Comparison of ENCODE assay signal across 9 cellular contexts in the genomic region with DNA sequence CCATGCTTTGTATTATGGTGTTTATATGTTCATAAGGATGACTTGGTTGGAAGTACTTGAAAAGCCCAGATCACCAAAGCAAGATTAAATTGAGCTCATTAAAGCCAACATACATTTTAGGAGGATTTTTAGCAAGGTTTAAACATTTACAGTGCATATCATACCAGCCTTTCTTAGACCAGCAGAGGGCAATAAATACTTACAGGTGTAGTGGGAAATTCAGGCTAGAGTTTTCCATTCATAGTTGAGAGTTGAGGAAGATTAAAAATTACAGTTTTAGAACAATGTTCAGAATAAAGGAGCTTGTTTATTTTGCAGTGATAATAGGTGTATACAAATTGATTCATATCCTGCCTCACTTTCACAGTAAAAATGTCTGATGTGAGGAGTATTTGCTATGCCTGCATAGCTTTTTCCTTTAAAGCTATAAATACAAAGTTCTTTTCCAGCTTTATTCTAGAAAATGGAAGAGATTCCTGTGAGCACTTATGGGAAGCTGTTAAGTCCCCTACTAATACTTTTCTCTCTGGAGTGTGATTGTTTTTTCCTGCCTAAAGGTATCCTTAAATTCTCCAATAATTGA. TPM values are rescaled to one million over a fixed set of nuclear protein-coding genes. Genes with fewer than 3 reads are reported as not detected.
A peak's percentile ranks its signal among the peaks of the same experiment; 100 is the strongest.
DNase-seq lines count a peak whose midpoint lies in the region; ATAC-seq and TF ChIP-seq lines count a peak whose summit lies in the region.
"Had no signal": no experiment of that assay in that cellular context is flagged by ENCODE, and none has a peak within 500 bp of the region (broad histone marks: within the 10 kb centered on the region; RNA-seq: fewer than 3 reads in every experiment).

No MANE protein-coding gene starts in this region.

- no peaks in the 10 kb centered on the region for H3K9me3 ChIP-seq in CD4-positive, alpha-beta memory T cell (ENCODE audit: control insufficient read depth in 1 of 2, low read length in 2 of 2)

- peak; percentile 85 for TF ChIP-seq CTCF in HFFc6 (IDR thresholded peaks at IDR 0.05)
- TF ChIP-seq CTCF in fibroblast of the aortic adventitia (IDR thresholded peaks at IDR 0.05; ENCODE audit: insufficient read depth, low read length): peak; percentile 72
- peak; percentile 82 for TF ChIP-seq CTCF in osteocyte (IDR thresholded peaks at IDR 0.05)

- no peaks in the 10 kb centered on the region for H3K9me3 Mint-ChIP-seq in CD4-positive, alpha-beta memory T cell
- H3K9me3 Mint-ChIP-seq in HFFc6: no peaks in the 10 kb centered on the region
- H3K9me3 Mint-ChIP-seq in T-cell: no peaks in the 10 kb centered on the region
- no peaks in the 10 kb centered on the region for H3K9me3 Mint-ChIP-seq in osteocyte (ENCODE audit: unreplicated experiment)
- H3K9me3 Mint-ChIP-seq: IgD-negative memory B cell had no signal

- DNase-seq in CD4-positive, alpha-beta memory T cell: peak in 4 of 5 donors; percentile 49 to 55 (median 52)
- DNase-seq in HFFc6 (peak; percentile 47), T-cell (no peak), fibroblast of the aortic adventitia (ENCODE audit: low read depth) (peak; percentile 80), osteocyte (ENCODE audit: extremely low spot score, unreplicated experiment) (no peak)
- no peak for DNase-seq in activated naive CD4-positive, alpha-beta T cell (lab: John Stamatoyannopoulos, UW)

- H3K27me3 ChIP-seq in CD4-positive, alpha-beta memory T cell (ENCODE audit: insufficient read depth, low read length): no peaks in the 10 kb centered on the region

- no peaks in the 10 kb centered on the region for H3K27me3 Mint-ChIP-seq in CD4-positive, alpha-beta memory T cell
- H3K27me3 Mint-ChIP-seq in HFFc6 (ENCODE audit: insufficient read depth) (no peaks in the 10 kb centered on the region), T-cell (no peaks in the 10 kb centered on the region), osteocyte (ENCODE audit: unreplicated experiment) (no peaks in the 10 kb centered on the region)
- H3K27me3 Mint-ChIP-seq: IgD-negative memory B cell had no signal

- no peaks in the 10 kb centered on the region for H3K36me3 Mint-ChIP-seq in CD4-positive, alpha-beta memory T cell
- H3K36me3 Mint-ChIP-seq in HFFc6 (ENCODE audit: low read depth) (no peaks in the 10 kb centered on the region; the same call in 1 of the 2 replicates), T-cell (no peaks in the 10 kb centered on the region), osteocyte (ENCODE audit: unreplicated experiment) (peaks cover 1% of the 10 kb centered on the region)
- H3K36me3 Mint-ChIP-seq: IgD-negative memory B cell had no signal

- peak; percentile 58 to 75 (median 68) for ATAC-seq in T-cell (replicated peaks in 1 of 4)
- ATAC-seq in GM21825 (IDR thresholded peaks at IDR 0.05; ENCODE audit: unreplicated experiment): no peak
- no peak for ATAC-seq in GM18520 (IDR thresholded peaks at IDR 0.05; ENCODE audit: unreplicated experiment)

- no peak overlapping the region for H3K27ac ChIP-seq in CD4-positive, alpha-beta memory T cell (ENCODE audit: low read depth, low read length)

- POLR2A ChIA-PET in CD4-positive, alpha-beta memory T cell (lab: Charles Lee; ENCODE audit: partially characterized antibody): interaction anchor here (0.6 to 2.3 kb wide), 9 partner anchors 35 to 390 kb away, joined by 3 to 21 read pairs (median 7); partner anchors contain the start of genes DTL, INTS7 and PPP2R5A
- POLR2A ChIA-PET in T-cell (lab: Charles Lee): interaction anchor here in 1 of 2 donors (0.6 to 0.7 kb wide), 3 partner anchors 215 to 261 kb away, joined by 3 to 10 read pairs (median 3); no protein-coding TSS in a partner anchor

- no peak overlapping the region for H3K4me3 Mint-ChIP-seq in CD4-positive, alpha-beta memory T cell
- H3K4me3 Mint-ChIP-seq in HFFc6 (no peak overlapping the region), T-cell (no peak overlapping the region), osteocyte (ENCODE audit: unreplicated experiment) (no peak overlapping the region)

- CTCF ChIA-PET in CD4-positive, alpha-beta memory T cell (lab: Charles Lee; ENCODE audit: partially characterized antibody): interaction anchor here (0.6 to 5.6 kb wide), 70 partner anchors 8 to 408 kb away, joined by 3 to 404 read pairs (median 6); partner anchors contain the start of genes DTL, INTS7, NENF and PPP2R5A
- CTCF ChIA-PET in T-cell (lab: Charles Lee): interaction anchor here (0.6 to 4.5 kb wide), 72 partner anchors 8 to 1169 kb away, joined by 3 to 133 read pairs (median 4); partner anchors contain the start of genes DTL (in 2 of the 2), INTS7 (in 2 of the 2), NENF (in 1 of the 2) and PPP2R5A (in 1 of the 2)

- no peak overlapping the region for H3K27ac Mint-ChIP-seq in CD4-positive, alpha-beta memory T cell
- H3K27ac Mint-ChIP-seq in HFFc6 (no peak overlapping the region), T-cell (no peak overlapping the region), osteocyte (ENCODE audit: unreplicated experiment) (no peak overlapping the region)
- H3K27ac Mint-ChIP-seq: IgD-negative memory B cell had no signal

- no peaks in the 10 kb centered on the region for H3K36me3 ChIP-seq in CD4-positive, alpha-beta memory T cell (ENCODE audit: insufficient read depth, low read length)

- intact Hi-C loops in CD4-positive, alpha-beta memory T cell (cut with micrococcal nuclease): loop anchor here (1.0 kb wide), 4 partner anchors 220 to 391 kb away; no protein-coding TSS in a partner anchor

- H3K4me1 Mint-ChIP-seq in CD4-positive, alpha-beta memory T cell: peaks cover 0 to 3% (median 1%) of the 10 kb centered on the region in 4 donors
- H3K4me1 Mint-ChIP-seq in HFFc6 (ENCODE audit: low read depth) (no peaks in the 10 kb centered on the region), T-cell (no peaks in the 10 kb centered on the region), osteocyte (ENCODE audit: unreplicated experiment) (no peaks in the 10 kb centered on the region)

- H3K4me1 ChIP-seq in CD4-positive, alpha-beta memory T cell (ENCODE audit: insufficient read depth, low read length): no peaks in the 10 kb centered on the region

- H3K4me3 ChIP-seq in CD4-positive, alpha-beta memory T cell (ENCODE audit: low read length in 2 of 2): no peak overlapping the region
- no peak overlapping the region for H3K4me3 ChIP-seq in fibroblast of the aortic adventitia (ENCODE audit: low read depth, low read length)

RNA-seq across cellular contexts. Expression of gene DTL, which starts 35.3 kb away (rescaled TPM):
- total RNA-seq in CD4-positive, alpha-beta memory T cell: under 1 TPM; 0.06 to 0.15 TPM
- polyA plus RNA-seq in CD4-positive, alpha-beta memory T cell: under 1 TPM in 1 of 2 donors, not detected in 1; 0.09 TPM
- 10 to 100 TPM; 13.3 to 21.7 (median 18.2) TPM for total RNA-seq in HFFc6 (2021; fragmentation: NEBNext Ultra II Directional; extraction: Animal tissue kit (Norgen Biotek cat#: 25700))
- 1 to 10 TPM in 3 of 5 donors, under 1 TPM in 2; 0.44 to 1.9 (median 1.2) TPM for total RNA-seq in T-cell
- 1.5 and 47.7 TPM in 2 replicates for total RNA-seq in fibroblast of the aortic adventitia (ENCODE audit: low replicate concordance)
- 5.7 and 6.7 TPM in 2 replicates for total RNA-seq in osteocyte

RNA-seq across cellular contexts. Expression of gene INTS7, which starts 35.5 kb away (rescaled TPM):
- total RNA-seq in CD4-positive, alpha-beta memory T cell: 10 to 100 TPM in 1 of 2 experiments, 1 to 10 TPM in 1; 9.5 to 12.4 TPM
- polyA plus RNA-seq in CD4-positive, alpha-beta memory T cell: 10 to 100 TPM in 1 of 2 donors, 1 to 10 TPM in 1; 8.4 to 19.1 TPM
- 10 to 100 TPM in 5 of 6 experiments, 1 to 10 TPM in 1; 9.6 to 14.5 (median 13.3) TPM for total RNA-seq in HFFc6 (2021; fragmentation: NEBNext Ultra II Directional; extraction: Animal tissue kit (Norgen Biotek cat#: 25700))
- total RNA-seq in T-cell (10 to 100 TPM in 1 of 5 donors, 1 to 10 TPM in 4; 8.5 to 12.2 (median 8.8) TPM), fibroblast of the aortic adventitia (ENCODE audit: low replicate concordance) (34.7 and 57.8 TPM in 2 replicates), osteocyte (17.5 and 18.4 TPM in 2 replicates)

Comparison
In these comparisons a context has a peak if more than half of its experiments do, and no peak if none do; other contexts are left out.
1. DNase-seq: peak in CD4-positive, alpha-beta memory T cell (4 of 5), HFFc6 (single experiment) and fibroblast of the aortic adventitia (single experiment); none in T-cell (0 of 34), osteocyte (single experiment) and activated naive CD4-positive, alpha-beta T cell (0 of 4).
2. ATAC-seq: peak in T-cell (4 of 4); none in GM21825 (single experiment) and GM18520 (single experiment).
3. Peak in every context shown above with its lines, with median percentiles within 50 percentile points of each other: CTCF ChIP-seq.